In genomic region chr2:218687400-218688060, GRCh38 we compare ENCODE assay signal across 8 cellular contexts. TPM values are rescaled to one million over a fixed set of nuclear protein-coding genes. Genes with fewer than 3 reads are reported as not detected.
DNase-seq lines count a peak whose midpoint lies in the region; ATAC-seq and TF ChIP-seq lines count a peak whose summit lies in the region.
"Not testable (repeated sequence)": the region's sequence is repeated elsewhere in the genome, so short reads cannot be mapped to it uniquely, and the experiment has no call there.

No MANE protein-coding gene starts in this region.

- H3K9ac ChIP-seq in HUES48 (ENCODE audit: low read depth, low read length); neural progenitor cell: not testable (repeated sequence)

- not testable (repeated sequence) for H3K4me1 ChIP-seq in HUES48 (ENCODE audit: control insufficient read depth, insufficient read depth, low read length); neural progenitor cell; vagina
- H3K4me1 ChIP-seq in heart left ventricle, result peaks cover 0 to 13% (median 0%) of the 10 kb centered on the region in 12 donors

- not testable (repeated sequence) for H3K9me3 Mint-ChIP-seq in neural progenitor cell

- not testable (repeated sequence) for TF ChIP-seq POLR2A in heart left ventricle (IDR thresholded peaks at IDR 0.05); vagina (IDR thresholded peaks at IDR 0.05)

- not testable (repeated sequence) for H3K4me2 ChIP-seq in neural progenitor cell

- H3K27ac Mint-ChIP-seq in T-helper 17 cell, neural progenitor cell: not testable (repeated sequence)

- H3F3A ChIP-seq in neural progenitor cell (ENCODE audit: low read depth), result peaks cover 11% of the 10 kb centered on the region

- peak; percentile 76 for DNase-seq in EL
- peak; percentile 80 for DNase-seq in NCI-H460 (ENCODE audit: extremely low read depth, low read depth)
- DNase-seq in T-helper 17 cell; vagina (ENCODE audit: extremely low spot score in 2 of 2): not testable (repeated sequence)
- peak; percentile 33 for DNase-seq in brain pericyte (ENCODE audit: low read depth, low spot score)
- peak in 4 of 5 donors; percentile 47 to 53 (median 48) for DNase-seq in heart left ventricle
- DNase-seq in neural progenitor cell (ENCODE audit: low spot score), result peak; percentile 84

- peaks cover 62% of the 10 kb centered on the region for H3K36me3 ChIP-seq in HUES48 (ENCODE audit: control insufficient read depth, insufficient read depth, low read length)
- H3K36me3 ChIP-seq in heart left ventricle, result peaks cover 0 to 67% (median 41%) of the 10 kb centered on the region in 9 donors
- not testable (repeated sequence) for H3K36me3 ChIP-seq in neural progenitor cell
- peaks cover 0 to 18% of the 10 kb centered on the region in 2 donors for H3K36me3 ChIP-seq in vagina

- H3K27me3 Mint-ChIP-seq in T-helper 17 cell; neural progenitor cell (ENCODE audit: insufficient read depth, low read depth): not testable (repeated sequence)

- WGBS in heart left ventricle, 4 donors, result 20 to 25% (median 21%) methylated on average over 5 of the region's 5 CpGs

- not testable (repeated sequence) for H3K4me3 Mint-ChIP-seq in T-helper 17 cell, neural progenitor cell

- not testable (repeated sequence) for H2AFZ ChIP-seq in neural progenitor cell (replicated peaks)

- intact Hi-C loops in heart left ventricle (cut with DNase I); vagina (cut with DNase I): not testable (repeated sequence)

- peak overlapping the region; percentile 26 for H3K27ac ChIP-seq in HUES48 (ENCODE audit: low read depth, low read length)
- H3K27ac ChIP-seq in heart left ventricle, neural progenitor cell, vagina: not testable (repeated sequence)

- TF ChIP-seq CTCF in heart left ventricle (IDR thresholded peaks at IDR 0.05) (peak; percentile 62 to 89 (median 75)), neural progenitor cell (IDR thresholded peaks at IDR 0.05) (peak; percentile 81), vagina (IDR thresholded peaks at IDR 0.05) (peak; percentile 17 to 54 (median 50))

- not testable (repeated sequence) for H3K79me2 ChIP-seq in neural progenitor cell (ENCODE audit: low read depth)

- not testable (repeated sequence) for H3K36me3 Mint-ChIP-seq in T-helper 17 cell (ENCODE audit: low read depth)
- H3K36me3 Mint-ChIP-seq in neural progenitor cell, result peaks cover 18% of the 10 kb centered on the region

- ATAC-seq in T-helper 17 cell (peak; percentile 80), heart left ventricle (peak; percentile 69 to 89 (median 86))

- not testable (repeated sequence) for H3K4me1 Mint-ChIP-seq in T-helper 17 cell, neural progenitor cell

- not testable (repeated sequence) for H4K20me1 ChIP-seq in neural progenitor cell (ENCODE audit: low read depth)

- not testable (repeated sequence) for H3K27me3 ChIP-seq in HUES48 (ENCODE audit: control insufficient read depth, insufficient read depth, low read length); heart left ventricle; neural progenitor cell; vagina

- H3K9me3 ChIP-seq in HUES48 (ENCODE audit: control insufficient read depth, insufficient read depth, low read length); T-helper 17 cell (ENCODE audit: control insufficient read depth, low read length, poor library complexity, severe bottlenecking); heart left ventricle; neural progenitor cell (ENCODE audit: low read depth); vagina: not testable (repeated sequence)

- H3K4me3 ChIP-seq in HUES48 (ENCODE audit: low read depth, low read length); heart left ventricle; neural progenitor cell; vagina: not testable (repeated sequence)

RNA-seq across cellular contexts. Expression of gene STK36, which starts 15.6 kb away (rescaled TPM):
- 14.9 and 26.8 TPM in 2 replicates for total RNA-seq in NCI-H460 (2014; rRNA removed; shearing (Covaris generic))
- 59.8 and 66.1 TPM in 2 replicates for polyA plus RNA-seq in NCI-H460 (2014; cell fraction: nucleus; rRNA removed)
- total RNA-seq in T-helper 17 cell (10 to 100 TPM; 14.2 to 21.0 TPM), heart left ventricle (10 to 100 TPM in 3 of 9 donors, 1 to 10 TPM in 6; 4.7 to 16.2 (median 7.9) TPM), neural progenitor cell (ENCODE audit: low replicate concordance) (51.6 and 61.4 TPM in 2 replicates), vagina (59.9 TPM)
- 1 to 10 TPM; 6.9 to 8.0 TPM for polyA plus RNA-seq in heart left ventricle

RNA-seq across cellular contexts. Expression of gene RNF25, which starts 15.7 kb away (rescaled TPM):
- total RNA-seq in NCI-H460 (2014; rRNA removed; shearing (Covaris generic)), result 33.5 and 34.9 TPM in 2 replicates
- 48.6 and 97.5 TPM in 2 replicates for polyA plus RNA-seq in NCI-H460 (2014; cell fraction: nucleus; rRNA removed)
- total RNA-seq in T-helper 17 cell (10 to 100 TPM; 13.4 to 18.3 TPM), heart left ventricle (10 to 100 TPM in 8 of 9 donors, 1 to 10 TPM in 1; 9.7 to 23.8 (median 15.0) TPM), neural progenitor cell (ENCODE audit: low replicate concordance) (9.6 and 18.5 TPM in 2 replicates), vagina (25.5 TPM)
- 10 to 100 TPM; 21.0 to 24.0 TPM for polyA plus RNA-seq in heart left ventricle

RNA-seq across cellular contexts. Expression of gene TTLL4, which starts 23.1 kb away (rescaled TPM):
- total RNA-seq in NCI-H460 (2014; rRNA removed; shearing (Covaris generic)), result 14.8 and 20.7 TPM in 2 replicates
- polyA plus RNA-seq in NCI-H460 (2014; cell fraction: nucleus; rRNA removed), result 63.3 and 135 TPM in 2 replicates
- total RNA-seq in T-helper 17 cell (10 to 100 TPM; 21.1 to 21.2 TPM), heart left ventricle (10 to 100 TPM in 2 of 9 donors, 1 to 10 TPM in 7; 5.3 to 14.0 (median 6.0) TPM), neural progenitor cell (ENCODE audit: low replicate concordance) (39.8 and 41.0 TPM in 2 replicates), vagina (23.3 TPM)
- polyA plus RNA-seq in heart left ventricle, result 1 to 10 TPM; 5.4 to 6.2 TPM

RNA-seq across cellular contexts. Expression of gene BCS1L, which starts 28.0 kb away (rescaled TPM):
- 32.1 and 40.2 TPM in 2 replicates for total RNA-seq in NCI-H460 (2014; rRNA removed; shearing (Covaris generic))
- polyA plus RNA-seq in NCI-H460 (2014; cell fraction: nucleus; rRNA removed), result 89.0 and 113 TPM in 2 replicates
- total RNA-seq in T-helper 17 cell (10 to 100 TPM; 24.1 to 31.8 TPM), heart left ventricle (10 to 100 TPM; 27.3 to 53.2 (median 43.7) TPM), neural progenitor cell (ENCODE audit: low replicate concordance) (23.4 and 38.3 TPM in 2 replicates), vagina (28.5 TPM)
- 10 to 100 TPM; 43.3 to 54.7 TPM for polyA plus RNA-seq in heart left ventricle

RNA-seq across cellular contexts. Expression of gene ZNF142, which starts 28.1 kb away (rescaled TPM):
- total RNA-seq in NCI-H460 (2014; rRNA removed; shearing (Covaris generic)), result 15.7 and 17.5 TPM in 2 replicates
- polyA plus RNA-seq in NCI-H460 (2014; cell fraction: nucleus; rRNA removed), result 18.3 and 19.9 TPM in 2 replicates
- total RNA-seq in T-helper 17 cell, result 10 to 100 TPM; 55.0 to 55.6 TPM
- 10 to 100 TPM; 18.1 to 46.0 (median 21.8) TPM for total RNA-seq in heart left ventricle
- polyA plus RNA-seq in heart left ventricle, result 10 to 100 TPM; 10.4 to 12.6 TPM
- total RNA-seq in neural progenitor cell (ENCODE audit: low replicate concordance), result 3.3 and 13.5 TPM in 2 replicates
- 22.8 TPM for total RNA-seq in vagina
